ENCODE assay signal across 8 cellular contexts in genomic region chr18:36066001-36066400, GRCh38. TPM values are rescaled to one million over a fixed set of nuclear protein-coding genes. Genes with fewer than 3 reads are reported as not detected.
A peak's percentile ranks its signal among the peaks of the same experiment; 100 is the strongest.
DNase-seq lines count a peak whose midpoint lies in the region; ATAC-seq and TF ChIP-seq lines count a peak whose summit lies in the region.

No MANE protein-coding gene starts in this region.

- peak overlapping the region; percentile 78 for H3K4me3 Mint-ChIP-seq in activated CD4-positive, alpha-beta T cell treated with anti-CD3 and anti-CD28 coated beads for 36 hours
- peak overlapping the region; percentile 94 for H3K4me3 Mint-ChIP-seq in WTC11
- peak overlapping the region; percentile 87 to 97 for H3K4me3 Mint-ChIP-seq in stimulated activated naive CD8-positive, alpha-beta T cell treated with anti-CD3 and anti-CD28 coated beads, Interleukin-15, amount 100 ng/mL, for 72 hours

- CTCF ChIA-PET in activated CD4-positive, alpha-beta T cell treated with anti-CD3 and anti-CD28 coated beads for 36 hours (lab: Charles Lee): interaction anchor here (1.3 kb wide), 1 partner anchor 58 kb away, joined by 3 read pairs; no protein-coding TSS in a partner anchor
- CTCF ChIA-PET in WTC11 (lab: Charles Lee): no interaction called here

- TF ChIP-seq CTCF in WTC11 (IDR thresholded peaks at IDR 0.05): no peak

- POLR2A ChIA-PET in activated CD4-positive, alpha-beta T cell treated with anti-CD3 and anti-CD28 coated beads for 36 hours (lab: Charles Lee): no interaction called here
- POLR2A ChIA-PET in WTC11 (lab: Charles Lee): interaction anchor here (0.6 kb wide), 1 partner anchor 36 kb away, joined by 3 read pairs; no protein-coding TSS in a partner anchor

- peak overlapping the region; percentile 24 for H3K27ac Mint-ChIP-seq in activated CD4-positive, alpha-beta T cell treated with anti-CD3 and anti-CD28 coated beads for 36 hours
- peak overlapping the region; percentile 23 for H3K27ac Mint-ChIP-seq in WTC11
- no peak overlapping the region for H3K27ac Mint-ChIP-seq in stimulated activated naive CD8-positive, alpha-beta T cell treated with anti-CD3 and anti-CD28 coated beads, Interleukin-15, amount 100 ng/mL, for 72 hours

- H3K27me3 Mint-ChIP-seq in activated CD4-positive, alpha-beta T cell treated with anti-CD3 and anti-CD28 coated beads for 36 hours: peaks cover 3% of the 10 kb centered on the region
- H3K27me3 Mint-ChIP-seq in WTC11 (ENCODE audit: low read depth): peaks cover 7% of the 10 kb centered on the region; the same call in 1 of the 2 replicates
- no peaks in the 10 kb centered on the region for H3K27me3 Mint-ChIP-seq in stimulated activated naive CD8-positive, alpha-beta T cell treated with anti-CD3 and anti-CD28 coated beads, Interleukin-15, amount 100 ng/mL, for 72 hours

- peaks cover 11% of the 10 kb centered on the region for H3K36me3 Mint-ChIP-seq in activated CD4-positive, alpha-beta T cell treated with anti-CD3 and anti-CD28 coated beads for 36 hours (ENCODE audit: low read depth)
- peaks cover 11% of the 10 kb centered on the region for H3K36me3 Mint-ChIP-seq in WTC11

- intact Hi-C loops in activated CD4-positive, alpha-beta T cell treated with anti-CD3 and anti-CD28 coated beads for 36 hours (cut with DNase I, micrococcal nuclease): loop anchor here (2.0 to 10.0 kb wide), 7 partner anchors 43 to 1201 kb away; partner anchors contain the start of genes GALNT1 (in 1 of the 2), INO80C (in 1 of the 2), MAPRE2 (in 1 of the 2) and ZSCAN30 (in 1 of the 2)

- no peaks in the 10 kb centered on the region for H3K9me3 Mint-ChIP-seq in activated CD4-positive, alpha-beta T cell treated with anti-CD3 and anti-CD28 coated beads for 36 hours (ENCODE audit: low read depth)
- peaks cover 5% of the 10 kb centered on the region for H3K9me3 Mint-ChIP-seq in WTC11
- H3K9me3 Mint-ChIP-seq in stimulated activated naive CD8-positive, alpha-beta T cell treated with anti-CD3 and anti-CD28 coated beads, Interleukin-15, amount 100 ng/mL, for 72 hours: peaks cover 0 to 5% of the 10 kb centered on the region in 2 donors

- ATAC-seq in activated CD4-positive, alpha-beta T cell treated with anti-CD3 and anti-CD28 coated beads for 36 hours: no peak
- no peak for ATAC-seq in WTC11
- no peak for ATAC-seq in stimulated activated naive CD8-positive, alpha-beta T cell treated with anti-CD3 and anti-CD28 coated beads, Interleukin-15, amount 100 ng/mL, for 72 hours
- ATAC-seq in GM18520 (IDR thresholded peaks at IDR 0.05; ENCODE audit: unreplicated experiment): no peak
- ATAC-seq in HG03097 (IDR thresholded peaks at IDR 0.05; ENCODE audit: low FRiP score, unreplicated experiment): no peak

- DNase-seq in activated CD4-positive, alpha-beta T cell treated with anti-CD3 and anti-CD28 coated beads for 36 hours: no peak
- DNase-seq in activated CD4-positive, alpha-beta T cell treated with anti-CD3 and anti-CD28 coated beads for 4 hours: no peak
- DNase-seq in WTC11 (ENCODE audit: low spot score) (no peak), NCI-H774 (lab: John Stamatoyannopoulos, UW) (no peak)
- DNase-seq in stimulated activated naive CD8-positive, alpha-beta T cell treated with anti-CD3 and anti-CD28 coated beads, Interleukin-15, amount 100 ng/mL, for 72 hours: no peak

- H3K4me1 Mint-ChIP-seq in activated CD4-positive, alpha-beta T cell treated with anti-CD3 and anti-CD28 coated beads for 36 hours: peaks cover 37% of the 10 kb centered on the region
- peaks cover 44% of the 10 kb centered on the region for H3K4me1 Mint-ChIP-seq in WTC11
- H3K4me1 Mint-ChIP-seq in stimulated activated naive CD8-positive, alpha-beta T cell treated with anti-CD3 and anti-CD28 coated beads, Interleukin-15, amount 100 ng/mL, for 72 hours: peaks cover 43% of the 10 kb centered on the region

- peak overlapping the region; percentile 100 for H3K4me3 ChIP-seq in iPS-11a (ENCODE audit: low read depth, low read length)

TF ChIP-seq in WTC11, 78 proteins besides CTCF, POLR2A, EP300 and RAD21:
- TF ChIP-seq, protein P1, sequence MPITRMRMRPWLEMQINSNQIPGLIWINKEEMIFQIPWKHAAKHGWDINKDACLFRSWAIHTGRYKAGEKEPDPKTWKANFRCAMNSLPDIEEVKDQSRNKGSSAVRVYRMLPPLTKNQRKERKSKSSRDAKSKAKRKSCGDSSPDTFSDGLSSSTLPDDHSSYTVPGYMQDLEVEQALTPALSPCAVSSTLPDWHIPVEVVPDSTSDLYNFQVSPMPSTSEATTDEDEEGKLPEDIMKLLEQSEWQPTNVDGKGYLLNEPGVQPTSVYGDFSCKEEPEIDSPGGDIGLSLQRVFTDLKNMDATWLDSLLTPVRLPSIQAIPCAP (CRISPR knock-in tag; IDR thresholded peaks at IDR 0.05): no peak
- TF ChIP-seq ATF2 (CRISPR knock-in tag; IDR thresholded peaks at IDR 0.05; ENCODE audit: borderline replicate concordance, low read depth): no peak
- no peak for TF ChIP-seq NR2C2 (CRISPR knock-in tag; IDR thresholded peaks at IDR 0.05)
- TF ChIP-seq, protein P2, sequence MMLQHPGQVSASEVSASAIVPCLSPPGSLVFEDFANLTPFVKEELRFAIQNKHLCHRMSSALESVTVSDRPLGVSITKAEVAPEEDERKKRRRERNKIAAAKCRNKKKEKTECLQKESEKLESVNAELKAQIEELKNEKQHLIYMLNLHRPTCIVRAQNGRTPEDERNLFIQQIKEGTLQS (CRISPR knock-in tag; conservative IDR thresholded peaks at IDR 0.05): no peak
- TF ChIP-seq GRHL2 (CRISPR knock-in tag; IDR thresholded peaks at IDR 0.05; ENCODE audit: insufficient replicate concordance, severe bottlenecking): no peak
- TF ChIP-seq JUN (CRISPR knock-in tag; IDR thresholded peaks at IDR 0.05): no peak
- no peak for TF ChIP-seq ETV6 (CRISPR knock-in tag; IDR thresholded peaks at IDR 0.05)
- no peak for TF ChIP-seq NR1H2 (CRISPR knock-in tag; IDR thresholded peaks at IDR 0.05)
- no peak for TF ChIP-seq FOXK1 (CRISPR knock-in tag; IDR thresholded peaks at IDR 0.05)
- no peak for TF ChIP-seq TCF7 (CRISPR knock-in tag; IDR thresholded peaks at IDR 0.05; ENCODE audit: low read depth)
- no peak for TF ChIP-seq SOX15 (CRISPR knock-in tag; IDR thresholded peaks at IDR 0.05)
- TF ChIP-seq, protein P3, sequence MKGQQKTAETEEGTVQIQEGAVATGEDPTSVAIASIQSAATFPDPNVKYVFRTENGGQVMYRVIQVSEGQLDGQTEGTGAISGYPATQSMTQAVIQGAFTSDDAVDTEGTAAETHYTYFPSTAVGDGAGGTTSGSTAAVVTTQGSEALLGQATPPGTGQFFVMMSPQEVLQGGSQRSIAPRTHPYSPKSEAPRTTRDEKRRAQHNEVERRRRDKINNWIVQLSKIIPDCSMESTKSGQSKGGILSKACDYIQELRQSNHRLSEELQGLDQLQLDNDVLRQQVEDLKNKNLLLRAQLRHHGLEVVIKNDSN (CRISPR knock-in tag; IDR thresholded peaks at IDR 0.05): no peak
- no peak for TF ChIP-seq ZNF416 (CRISPR knock-in tag; IDR thresholded peaks at IDR 0.05)
- TF ChIP-seq RELA (CRISPR knock-in tag; IDR thresholded peaks at IDR 0.05; ENCODE audit: borderline replicate concordance): no peak
- TF ChIP-seq GABPB1 (CRISPR knock-in tag; IDR thresholded peaks at IDR 0.05): no peak

RNA-seq across cellular contexts. Expression of gene RPRD1A, which starts 1.4 kb away (rescaled TPM):
- 10 to 100 TPM; 27.9 to 32.1 TPM for total RNA-seq in activated CD4-positive, alpha-beta T cell treated with anti-CD3 and anti-CD28 coated beads for 36 hours
- total RNA-seq in WTC11 (2021): 104 to 115 TPM (median 107 TPM) in 3 replicates

Comparison
In these comparisons a context has a peak if more than half of its experiments do, and no peak if none do; other contexts are left out.
1. H3K27ac Mint-ChIP-seq: peak in activated CD4-positive, alpha-beta T cell treated with anti-CD3 and anti-CD28 coated beads for 36 hours (single experiment) and WTC11 (single experiment); none in stimulated activated naive CD8-positive, alpha-beta T cell treated with anti-CD3 and anti-CD28 coated beads, Interleukin-15, amount 100 ng/mL, for 72 hours (0 of 2).
2. Peak in every context shown above with its lines, with median percentiles within 50 percentile points of each other: H3K4me3 Mint-ChIP-seq.